Comparison of ENCODE assay signal across 1 cellular context in the genomic region with DNA sequence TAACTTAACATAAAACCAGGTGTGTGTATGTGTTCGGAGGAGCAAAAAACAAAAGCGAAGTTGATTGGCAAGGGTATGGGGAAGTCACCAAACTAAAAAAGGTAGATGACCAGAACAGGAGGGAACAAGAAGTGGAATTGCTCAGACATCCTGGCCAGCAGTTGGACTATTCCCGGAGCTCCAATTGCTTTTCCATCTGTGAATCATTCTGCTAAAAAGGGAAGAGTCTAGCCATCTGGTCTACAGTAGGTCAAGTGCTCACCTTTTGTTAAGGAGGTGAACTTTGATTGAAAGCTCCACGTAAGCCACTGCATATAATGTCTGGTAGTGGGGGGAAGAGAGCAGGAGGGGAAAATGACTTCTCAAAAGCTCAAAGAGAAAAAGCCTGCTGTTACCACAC.
TF ChIP-seq lines count a peak whose summit lies in the region.

No MANE protein-coding gene starts in this region.

TF ChIP-seq in SK-N-SH, 30 proteins besides CTCF, POLR2A, EP300 and RAD21 (continued from another document):
- TF ChIP-seq, protein P1, sequence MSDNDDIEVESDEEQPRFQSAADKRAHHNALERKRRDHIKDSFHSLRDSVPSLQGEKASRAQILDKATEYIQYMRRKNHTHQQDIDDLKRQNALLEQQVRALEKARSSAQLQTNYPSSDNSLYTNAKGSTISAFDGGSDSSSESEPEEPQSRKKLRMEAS (IDR thresholded peaks at IDR 0.05; ENCODE audit: low read depth): no peak
- TF ChIP-seq CHD2 (IDR thresholded peaks at IDR 0.05; ENCODE audit: low read length, partially characterized antibody) (no peak), TEAD4 (IDR thresholded peaks at IDR 0.05; ENCODE audit: borderline replicate concordance, insufficient read depth) (no peak), FOXJ3 (CRISPR knock-in tag; IDR thresholded peaks at IDR 0.05) (no peak)
- TF ChIP-seq, protein P2, sequence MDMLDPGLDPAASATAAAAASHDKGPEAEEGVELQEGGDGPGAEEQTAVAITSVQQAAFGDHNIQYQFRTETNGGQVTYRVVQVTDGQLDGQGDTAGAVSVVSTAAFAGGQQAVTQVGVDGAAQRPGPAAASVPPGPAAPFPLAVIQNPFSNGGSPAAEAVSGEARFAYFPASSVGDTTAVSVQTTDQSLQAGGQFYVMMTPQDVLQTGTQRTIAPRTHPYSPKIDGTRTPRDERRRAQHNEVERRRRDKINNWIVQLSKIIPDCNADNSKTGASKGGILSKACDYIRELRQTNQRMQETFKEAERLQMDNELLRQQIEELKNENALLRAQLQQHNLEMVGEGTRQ (IDR thresholded peaks at IDR 0.05; ENCODE audit: borderline replicate concordance, low read depth, low read length): no peak
TF ChIP-seq in SK-N-SH: peak in this region for 0.
